7 cellular contexts compared by ENCODE assay signal in genomic region chr7:87873328-87873727, GRCh38. TPM values are rescaled to one million over a fixed set of nuclear protein-coding genes. Genes with fewer than 3 reads are reported as not detected.
DNase-seq lines count a peak whose midpoint lies in the region; ATAC-seq and TF ChIP-seq lines count a peak whose summit lies in the region.
"Not testable (repeated sequence)": the region's sequence is repeated elsewhere in the genome, so short reads cannot be mapped to it uniquely, and the experiment has no call there.

No MANE protein-coding gene starts in this region.

- H3K9me3 ChIP-seq in CD4-positive, CD25-positive, alpha-beta regulatory T cell (ENCODE audit: control insufficient read depth in 2 of 2, low read length in 2 of 2): peaks cover 12 to 17% of the 10 kb centered on the region in 2 experiments
- H3K9me3 ChIP-seq in OCI-LY1 (ENCODE audit: low read length): peaks cover 35% of the 10 kb centered on the region
- H3K9me3 ChIP-seq in colonic mucosa: not testable (repeated sequence)

- H3K4me1 Mint-ChIP-seq in CD4-positive, CD25-positive, alpha-beta regulatory T cell: peaks cover 25 to 47% (median 38%) of the 10 kb centered on the region in 4 donors
- H3K4me1 Mint-ChIP-seq in activated CD8-positive, alpha-beta T cell treated with anti-CD3 and anti-CD28 coated beads, Interleukin-2, amount 10 ng/mL, durations not matched to agents 7 days and 5 days (ENCODE audit: low read depth): peaks cover 40% of the 10 kb centered on the region
- peaks cover 24 to 42% of the 10 kb centered on the region in 2 donors for H3K4me1 Mint-ChIP-seq in natural killer cell
- peaks cover 31% of the 10 kb centered on the region for H3K4me1 Mint-ChIP-seq in stimulated activated memory B cell treated with anti-CD40 and anti-IgM and Interleukin-4, amounts not matched to agents 10 μg/mL and 1 μg/mL and 100 μg/mL, for 72 hours

- not testable (repeated sequence) for H3K27me3 ChIP-seq in CD4-positive, CD25-positive, alpha-beta regulatory T cell (ENCODE audit: control insufficient read depth, insufficient read depth, low read length); OCI-LY1 (ENCODE audit: insufficient read depth, low read length); colonic mucosa

- POLR2A ChIA-PET in activated CD8-positive, alpha-beta T cell treated with anti-CD3 and anti-CD28 coated beads, Interleukin-2, amount 10 ng/mL, durations not matched to agents 7 days and 5 days (lab: Charles Lee): not testable (repeated sequence)

- H3F3A ChIP-seq in OCI-LY1 (ENCODE audit: insufficient read depth, low read length): not testable (repeated sequence)

- H3K4me3 ChIP-seq in CD4-positive, CD25-positive, alpha-beta regulatory T cell (ENCODE audit: low read depth, low read length); colonic mucosa: not testable (repeated sequence)
- peak overlapping the region; percentile 3; the same call in 1 of the 2 replicates for H3K4me3 ChIP-seq in GM12864 (ENCODE audit: low read depth, low read length)
- peak overlapping the region; percentile 87 for H3K4me3 ChIP-seq in OCI-LY1 (ENCODE audit: low read depth, low read length, poor library complexity, severe bottlenecking)

- not testable (repeated sequence) for H4K20me1 ChIP-seq in OCI-LY1 (ENCODE audit: insufficient read depth, low read length)

- peak overlapping the region; percentile 97 for H3K4me2 ChIP-seq in OCI-LY1 (ENCODE audit: low read length)

- not testable (repeated sequence) for TF ChIP-seq CTCF in GM12864 (IDR thresholded peaks at IDR 0.05; ENCODE audit: low read depth, low read length, missing control alignments); OCI-LY1 (IDR thresholded peaks at IDR 0.05; ENCODE audit: low read length); colonic mucosa (IDR thresholded peaks at IDR 0.05); natural killer cell (IDR thresholded peaks at IDR 0.05)

- not testable (repeated sequence) for DNase-seq in CD4-positive, CD25-positive, alpha-beta regulatory T cell; GM12864 (ENCODE audit: low read depth); activated CD8-positive, alpha-beta T cell treated with anti-CD3 and anti-CD28 coated beads, Interleukin-2, amount 10 ng/mL, durations not matched to agents 7 days and 5 days; colonic mucosa; natural killer cell

- H3K27ac Mint-ChIP-seq in CD4-positive, CD25-positive, alpha-beta regulatory T cell: peak overlapping the region in 2 of 3 donors; percentile 8 to 43
- not testable (repeated sequence) for H3K27ac Mint-ChIP-seq in activated CD8-positive, alpha-beta T cell treated with anti-CD3 and anti-CD28 coated beads, Interleukin-2, amount 10 ng/mL, durations not matched to agents 7 days and 5 days
- H3K27ac Mint-ChIP-seq in natural killer cell: peak overlapping the region; percentile 94 to 98
- H3K27ac Mint-ChIP-seq in stimulated activated memory B cell treated with anti-CD40 and anti-IgM and Interleukin-4, amounts not matched to agents 10 μg/mL and 1 μg/mL and 100 μg/mL, for 72 hours: peak overlapping the region; percentile 98

- not testable (repeated sequence) for H3K27ac ChIP-seq in CD4-positive, CD25-positive, alpha-beta regulatory T cell (ENCODE audit: insufficient read depth, low read length, poor library complexity, severe bottlenecking); OCI-LY1 (ENCODE audit: low read depth, low read length, poor library complexity, severe bottlenecking)
- H3K27ac ChIP-seq in colonic mucosa: peak overlapping the region; percentile 98

- not testable (repeated sequence) for ATAC-seq in CD4-positive, CD25-positive, alpha-beta regulatory T cell (ENCODE audit: low read depth in 2 of 2); activated CD8-positive, alpha-beta T cell treated with anti-CD3 and anti-CD28 coated beads, Interleukin-2, amount 10 ng/mL, durations not matched to agents 7 days and 5 days; natural killer cell; stimulated activated memory B cell treated with anti-CD40 and anti-IgM and Interleukin-4, amounts not matched to agents 10 μg/mL and 1 μg/mL and 100 μg/mL, for 72 hours

- peaks cover 14% of the 10 kb centered on the region for H3K36me3 ChIP-seq in CD4-positive, CD25-positive, alpha-beta regulatory T cell (ENCODE audit: control insufficient read depth, insufficient read depth, low read length)
- peaks cover 59% of the 10 kb centered on the region for H3K36me3 ChIP-seq in OCI-LY1 (ENCODE audit: insufficient read depth, low read length)
- H3K36me3 ChIP-seq in colonic mucosa: not testable (repeated sequence)

- H3K4me1 ChIP-seq in CD4-positive, CD25-positive, alpha-beta regulatory T cell (ENCODE audit: control insufficient read depth, insufficient read depth, low read length, poor library complexity, severe bottlenecking): peaks cover 39% of the 10 kb centered on the region
- H3K4me1 ChIP-seq in OCI-LY1 (ENCODE audit: insufficient read depth, low read length, severe bottlenecking): peaks cover 30% of the 10 kb centered on the region
- not testable (repeated sequence) for H3K4me1 ChIP-seq in colonic mucosa

- H3K36me3 Mint-ChIP-seq in CD4-positive, CD25-positive, alpha-beta regulatory T cell: peaks cover 33% of the 10 kb centered on the region
- H3K36me3 Mint-ChIP-seq in activated CD8-positive, alpha-beta T cell treated with anti-CD3 and anti-CD28 coated beads, Interleukin-2, amount 10 ng/mL, durations not matched to agents 7 days and 5 days (ENCODE audit: low read depth): peaks cover 73% of the 10 kb centered on the region
- H3K36me3 Mint-ChIP-seq in natural killer cell: not testable (repeated sequence)
- peaks cover 34% of the 10 kb centered on the region for H3K36me3 Mint-ChIP-seq in stimulated activated memory B cell treated with anti-CD40 and anti-IgM and Interleukin-4, amounts not matched to agents 10 μg/mL and 1 μg/mL and 100 μg/mL, for 72 hours

- H3K9ac ChIP-seq in OCI-LY1 (ENCODE audit: low read length); colonic mucosa (ENCODE audit: low read depth in 2 of 2, low read length in 2 of 2): not testable (repeated sequence)

- peak overlapping the region in 1 of 4 donors; percentile 94 for H3K4me3 Mint-ChIP-seq in CD4-positive, CD25-positive, alpha-beta regulatory T cell
- peak overlapping the region; percentile 78 for H3K4me3 Mint-ChIP-seq in activated CD8-positive, alpha-beta T cell treated with anti-CD3 and anti-CD28 coated beads, Interleukin-2, amount 10 ng/mL, durations not matched to agents 7 days and 5 days
- not testable (repeated sequence) for H3K4me3 Mint-ChIP-seq in natural killer cell; stimulated activated memory B cell treated with anti-CD40 and anti-IgM and Interleukin-4, amounts not matched to agents 10 μg/mL and 1 μg/mL and 100 μg/mL, for 72 hours

- peaks cover 0 to 22% (median 8%) of the 10 kb centered on the region in 7 donors for H3K9me3 Mint-ChIP-seq in CD4-positive, CD25-positive, alpha-beta regulatory T cell
- peaks cover 27% of the 10 kb centered on the region for H3K9me3 Mint-ChIP-seq in activated CD8-positive, alpha-beta T cell treated with anti-CD3 and anti-CD28 coated beads, Interleukin-2, amount 10 ng/mL, durations not matched to agents 7 days and 5 days (ENCODE audit: insufficient read depth)
- not testable (repeated sequence) for H3K9me3 Mint-ChIP-seq in natural killer cell; stimulated activated memory B cell treated with anti-CD40 and anti-IgM and Interleukin-4, amounts not matched to agents 10 μg/mL and 1 μg/mL and 100 μg/mL, for 72 hours

- not testable (repeated sequence) for H3K9me2 ChIP-seq in OCI-LY1 (ENCODE audit: low read depth, low read length)

- peaks cover 82% of the 10 kb centered on the region for H3K79me2 ChIP-seq in OCI-LY1 (ENCODE audit: insufficient read depth, low read length)

- CTCF ChIA-PET in activated CD8-positive, alpha-beta T cell treated with anti-CD3 and anti-CD28 coated beads, Interleukin-2, amount 10 ng/mL, durations not matched to agents 7 days and 5 days (lab: Charles Lee): not testable (repeated sequence)

- H2AFZ ChIP-seq in OCI-LY1 (ENCODE audit: low read length): not testable (repeated sequence)

- not testable (repeated sequence) for H3K27me3 Mint-ChIP-seq in CD4-positive, CD25-positive, alpha-beta regulatory T cell; activated CD8-positive, alpha-beta T cell treated with anti-CD3 and anti-CD28 coated beads, Interleukin-2, amount 10 ng/mL, durations not matched to agents 7 days and 5 days (ENCODE audit: low read depth); natural killer cell (ENCODE audit: low read depth in 2 of 2); stimulated activated memory B cell treated with anti-CD40 and anti-IgM and Interleukin-4, amounts not matched to agents 10 μg/mL and 1 μg/mL and 100 μg/mL, for 72 hours

- intact Hi-C loops in colonic mucosa (cut with DNase I): loop anchor here (10.0 kb wide), 2 partner anchors 249 to 719 kb away; partner anchors contain the start of genes DMTF1 and RUNDC3B
- intact Hi-C loops in natural killer cell (cut with micrococcal nuclease): not testable (repeated sequence)

RNA-seq across cellular contexts. Expression of gene SLC25A40, which starts 2.8 kb away (rescaled TPM):
- 24.2 TPM for total RNA-seq in CD4-positive, CD25-positive, alpha-beta regulatory T cell
- polyA plus RNA-seq in CD4-positive, CD25-positive, alpha-beta regulatory T cell: 10 to 100 TPM; 13.4 to 20.9 (median 16.3) TPM
- total RNA-seq in activated CD8-positive, alpha-beta T cell treated with anti-CD3 and anti-CD28 coated beads, Interleukin-2, amount 10 ng/mL, durations not matched to agents 7 days and 5 days: 10 to 100 TPM; 49.1 to 52.4 TPM
- total RNA-seq in colonic mucosa: 10 to 100 TPM; 25.7 to 39.6 TPM
- 10 to 100 TPM; 17.4 to 26.0 (median 22.6) TPM for total RNA-seq in natural killer cell

RNA-seq across cellular contexts. Expression of gene DBF4, which starts 3.0 kb away (rescaled TPM):
- total RNA-seq in CD4-positive, CD25-positive, alpha-beta regulatory T cell: 65.1 TPM
- polyA plus RNA-seq in CD4-positive, CD25-positive, alpha-beta regulatory T cell: 10 to 100 TPM; 41.2 to 47.2 (median 43.1) TPM
- total RNA-seq in activated CD8-positive, alpha-beta T cell treated with anti-CD3 and anti-CD28 coated beads, Interleukin-2, amount 10 ng/mL, durations not matched to agents 7 days and 5 days: 10 to 100 TPM; 82.6 to 85.9 TPM
- total RNA-seq in colonic mucosa: 10 to 100 TPM; 17.8 to 31.4 TPM
- total RNA-seq in natural killer cell: 10 to 100 TPM; 51.7 to 61.2 (median 54.0) TPM
